Comparison of ENCODE assay signal across 11 cellular contexts in the genomic region with DNA sequence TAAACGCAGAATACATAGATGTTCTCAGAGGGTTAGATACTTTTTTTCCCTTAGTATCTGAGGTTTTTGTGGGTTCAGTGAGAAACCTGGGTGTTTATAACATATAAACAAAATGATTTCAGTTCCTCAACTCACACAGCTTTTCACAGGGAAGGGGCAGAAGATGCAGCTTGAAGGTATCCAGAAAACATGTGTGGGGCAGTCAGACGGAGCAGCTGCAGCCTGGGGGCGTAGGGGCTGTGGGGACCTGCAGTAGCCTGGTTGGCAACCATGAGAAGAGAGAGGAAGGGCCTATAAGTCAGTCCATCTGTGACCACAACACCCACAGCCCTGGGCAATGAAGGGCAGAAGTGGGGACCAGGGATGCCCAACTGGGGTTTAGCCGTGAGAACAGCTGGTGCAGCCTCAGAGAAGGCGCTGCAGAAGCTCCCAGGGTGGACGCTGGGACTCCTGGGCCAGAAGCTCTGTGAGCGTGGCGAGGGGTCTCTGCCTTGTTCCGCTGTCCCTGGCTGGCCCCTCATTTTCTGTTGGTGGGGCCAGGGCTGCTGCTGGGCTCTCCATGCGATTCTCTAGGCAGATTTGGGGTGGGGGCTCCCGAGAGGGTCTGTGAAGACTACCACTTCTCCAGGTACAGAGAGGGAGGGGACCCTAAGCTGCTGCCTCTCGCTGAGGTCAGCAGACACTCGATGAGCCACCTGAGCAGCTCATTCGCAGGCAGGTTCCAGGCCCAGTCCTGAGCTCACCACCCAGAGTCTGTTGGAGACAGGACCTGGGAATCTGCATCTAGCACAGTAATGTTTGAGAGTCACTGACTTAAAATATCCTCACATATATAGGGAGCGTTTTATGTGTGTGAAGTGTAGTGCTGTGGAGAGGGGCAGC.
DNase-seq lines count a peak whose midpoint lies in the region; ATAC-seq and TF ChIP-seq lines count a peak whose summit lies in the region.
"Had no signal": no experiment of that assay in that cellular context is flagged by ENCODE, and none has a peak within 500 bp of the region (broad histone marks: within the 10 kb centered on the region; RNA-seq: fewer than 3 reads in every experiment).

No MANE protein-coding gene starts in this region.

- no peak overlapping the region for H2AFZ ChIP-seq in OCI-LY3 (ENCODE audit: low read depth, low read length)
- H2AFZ ChIP-seq: GM23338 had no signal

- no peaks in the 10 kb centered on the region for H3K36me3 ChIP-seq in OCI-LY3 (replicated peaks; ENCODE audit: low read depth, low read length)

- H3K4me2 ChIP-seq in OCI-LY3 (ENCODE audit: low read length) = peak overlapping the region; percentile 59
- H3K4me2 ChIP-seq: GM23338 had no signal

- DNase-seq in activated T-cell treated with anti-CD3 and anti-CD28 coated beads, Interleukin-2, amount 50 U/mL, for 72 hours = no peak
- DNase-seq in activated T-cell treated with anti-CD3 and anti-CD28 coated beads, Interleukin-2, amount 50 U/mL, for 48 hours = no peak
- no peak for DNase-seq in stimulated activated naive CD8-positive, alpha-beta T cell treated with anti-CD3 and anti-CD28 coated beads, Interleukin-15, amount 100 ng/mL, for 72 hours
- DNase-seq in SIG-M5 (lab: John Stamatoyannopoulos, UW) (no peak), foreskin melanocyte (no peak), coronary artery (ENCODE audit: low spot score) (no peak)
- DNase-seq: activated CD4-positive, alpha-beta T cell treated with anti-CD3 and anti-CD28 coated beads for 4 hours; NCI-H2171 had no signal

- H3K4me3 ChIP-seq in OCI-LY3 (ENCODE audit: low read length) (no peak overlapping the region), coronary artery (no peak overlapping the region)
- H3K4me3 ChIP-seq: GM23338 had no signal

- no peaks in the 10 kb centered on the region for H3K9me3 ChIP-seq in OCI-LY3 (ENCODE audit: insufficient read depth, low read length)

- no peak overlapping the region for H3K4me3 Mint-ChIP-seq in activated T-cell treated with anti-CD3 and anti-CD28 coated beads, Interleukin-2, amount 50 U/mL, for 72 hours
- peak overlapping the region in 1 of 2 donors; percentile 23 for H3K4me3 Mint-ChIP-seq in stimulated activated naive CD8-positive, alpha-beta T cell treated with anti-CD3 and anti-CD28 coated beads, Interleukin-15, amount 100 ng/mL, for 72 hours
- H3K4me3 Mint-ChIP-seq: GM23338 had no signal

- no peaks in the 10 kb centered on the region for H3K27me3 ChIP-seq in OCI-LY3 (ENCODE audit: low read depth, low read length)

- no peak for ATAC-seq in activated T-cell treated with anti-CD3 and anti-CD28 coated beads, Interleukin-2, amount 50 U/mL, for 72 hours (replicated peaks in 1 of 2)
- peak; percentile 36 for ATAC-seq in HG02840 (IDR thresholded peaks at IDR 0.05; ENCODE audit: low FRiP score, unreplicated experiment)
- no peak for ATAC-seq in stimulated activated naive CD8-positive, alpha-beta T cell treated with anti-CD3 and anti-CD28 coated beads, Interleukin-15, amount 100 ng/mL, for 72 hours
- ATAC-seq: GM23338 had no signal

- peaks cover 31% of the 10 kb centered on the region for H3K4me1 Mint-ChIP-seq in activated T-cell treated with anti-CD3 and anti-CD28 coated beads, Interleukin-2, amount 50 U/mL, for 72 hours (ENCODE audit: low read depth)
- H3K4me1 Mint-ChIP-seq in stimulated activated naive CD8-positive, alpha-beta T cell treated with anti-CD3 and anti-CD28 coated beads, Interleukin-15, amount 100 ng/mL, for 72 hours = peaks cover 61% of the 10 kb centered on the region

- H3K4me1 ChIP-seq in OCI-LY3 (ENCODE audit: low read length) = peaks cover 79% of the 10 kb centered on the region

- H3K27ac ChIP-seq in OCI-LY3 (ENCODE audit: low read length) (no peak overlapping the region), coronary artery (no peak overlapping the region)

- H3K27ac Mint-ChIP-seq in activated T-cell treated with anti-CD3 and anti-CD28 coated beads, Interleukin-2, amount 50 U/mL, for 72 hours = peak overlapping the region; percentile 11
- H3K27ac Mint-ChIP-seq in stimulated activated naive CD8-positive, alpha-beta T cell treated with anti-CD3 and anti-CD28 coated beads, Interleukin-15, amount 100 ng/mL, for 72 hours = peak overlapping the region; percentile 55 to 76
- H3K27ac Mint-ChIP-seq: GM23338 had no signal

- TF ChIP-seq CTCF in OCI-LY3 (IDR thresholded peaks at IDR 0.05; ENCODE audit: low read depth, low read length) = no peak
- TF ChIP-seq CTCF in coronary artery (IDR thresholded peaks at IDR 0.05) = no peak

- H3K9me3 Mint-ChIP-seq in activated T-cell treated with anti-CD3 and anti-CD28 coated beads, Interleukin-2, amount 50 U/mL, for 72 hours = no peaks in the 10 kb centered on the region
- H3K9me3 Mint-ChIP-seq in stimulated activated naive CD8-positive, alpha-beta T cell treated with anti-CD3 and anti-CD28 coated beads, Interleukin-15, amount 100 ng/mL, for 72 hours = no peaks in the 10 kb centered on the region

- no peak overlapping the region for H3K9ac ChIP-seq in OCI-LY3 (ENCODE audit: low read length)

- H3K27me3 Mint-ChIP-seq in activated T-cell treated with anti-CD3 and anti-CD28 coated beads, Interleukin-2, amount 50 U/mL, for 72 hours (ENCODE audit: low read depth) = no peaks in the 10 kb centered on the region
- H3K27me3 Mint-ChIP-seq in stimulated activated naive CD8-positive, alpha-beta T cell treated with anti-CD3 and anti-CD28 coated beads, Interleukin-15, amount 100 ng/mL, for 72 hours = peaks cover 6% of the 10 kb centered on the region

- H3K79me2 ChIP-seq in OCI-LY3 (ENCODE audit: low read length) = no peaks in the 10 kb centered on the region

- no peaks in the 10 kb centered on the region for H3K36me3 Mint-ChIP-seq in activated T-cell treated with anti-CD3 and anti-CD28 coated beads, Interleukin-2, amount 50 U/mL, for 72 hours (ENCODE audit: insufficient read depth in 2 of 2)

- H4K20me1 ChIP-seq in OCI-LY3 (ENCODE audit: insufficient read depth, low read length) = no peaks in the 10 kb centered on the region
